Comparison of ENCODE assay signal across 27 cellular contexts in the genomic region with DNA sequence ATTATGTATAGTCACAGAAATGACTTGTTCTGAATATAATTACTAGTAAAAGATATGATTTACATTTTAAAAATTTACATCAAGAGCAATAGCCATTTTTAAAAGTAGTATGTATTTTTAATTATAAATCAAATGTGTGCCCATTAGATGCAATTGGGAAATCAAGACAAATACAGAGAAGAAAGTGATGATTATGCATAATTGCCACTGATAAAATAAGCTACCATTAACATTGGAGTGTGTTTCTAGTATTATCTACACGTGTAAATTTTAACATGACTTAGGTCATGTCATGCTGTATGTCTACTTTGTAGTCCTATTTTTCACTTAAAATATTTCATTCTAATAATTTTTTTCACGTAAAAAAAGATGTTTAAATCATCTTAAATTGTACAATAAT. TPM values are rescaled to one million over a fixed set of nuclear protein-coding genes. Genes with fewer than 3 reads are reported as not detected.
"Had no signal": no experiment of that assay in that cellular context is flagged by ENCODE, and none has a peak within 500 bp of the region (broad histone marks: within the 10 kb centered on the region; RNA-seq: fewer than 3 reads in every experiment).

No MANE protein-coding gene starts in this region.

- DNase-seq: stimulated activated CD4-positive, alpha-beta T cell treated with anti-CD3 and anti-CD28 coated beads, Interleukin-2, amount 100 ng/mL, for 48 hours; stimulated activated CD4-positive, alpha-beta T cell treated with anti-CD3 and anti-CD28 coated beads, Interleukin-4, amount 100 ng/mL, for 1 hour; stimulated activated CD4-positive, alpha-beta T cell treated with anti-CD3 and anti-CD28 coated beads, Interleukin-4, amount 100 ng/mL, for 24 hours; stimulated activated CD4-positive, alpha-beta T cell treated with anti-CD3 and anti-CD28 coated beads, Interleukin-4, amount 100 ng/mL, for 4 hours; stimulated activated CD8-positive, alpha-beta memory T cell treated with anti-CD3 and anti-CD28 coated beads, Interleukin-4, amount 100 ng/mL, for 48 hours; stimulated activated naive B cell treated with anti-CD40 and anti-IgM and Interleukin-4, amounts not matched to agents 10 μg/mL and 1 μg/mL and 100 μg/mL, for 72 hours; stimulated activated naive CD4-positive, alpha-beta T cell; stimulated activated naive CD4-positive, alpha-beta T cell treated with Interleukin-2 at 50 U/mL for 16 hours; stimulated activated naive CD8-positive, alpha-beta T cell treated with anti-CD3 and anti-CD28 coated beads, Interleukin-15, amount 100 ng/mL, for 72 hours; stimulated activated naive CD8-positive, alpha-beta T cell treated with anti-CD3 and anti-CD28 coated beads, Interleukin-15, Interleukin-2, amounts not matched to agents 100 U/mL and 50 U/mL, for 24 hours; stomach; substantia nigra; testis; thyroid gland; tibial artery; transverse colon; trophoblast cell; upper lobe of left lung; upper lobe of right lung; uterus had no signal

- H3K9me3 ChIP-seq: stomach, suprapubic skin, testis, thoracic aorta, thyroid gland, tibial artery, transverse colon, upper lobe of left lung, upper lobe of right lung, uterus, vagina had no signal

- H3K27me3 ChIP-seq: stomach, suprapubic skin, testis, thyroid gland, tibial artery, tibial nerve, transverse colon, upper lobe of left lung, upper lobe of right lung, uterus, vagina had no signal

- ATAC-seq: stimulated activated effector memory CD8-positive, alpha-beta T cell treated with anti-CD3 and anti-CD28 coated beads, Interleukin-12 subunit alpha, Interleukin-12 subunit beta, amount 100 ng/mL, for 72 hours; stimulated activated memory B cell treated with anti-CD40 and anti-IgM and Interleukin-4, amounts not matched to agents 10 μg/mL and 1 μg/mL and 100 μg/mL, for 72 hours; stimulated activated naive B cell treated with anti-CD40 and anti-IgM and Interleukin-4, amounts not matched to agents 10 μg/mL and 1 μg/mL and 100 μg/mL, for 72 hours; stimulated activated naive CD8-positive, alpha-beta T cell treated with anti-CD3 and anti-CD28 coated beads, Interleukin-15, amount 100 ng/mL, for 72 hours; stimulated activated naive CD8-positive, alpha-beta T cell treated with anti-CD3 and anti-CD28 coated beads, Interleukin-15, Interleukin-2, amounts not matched to agents 100 U/mL and 50 U/mL, for 24 hours; upper lobe of right lung had no signal

- H3K27ac ChIP-seq: stomach, suprapubic skin, testis, thoracic aorta, thyroid gland, tibial artery, tibial nerve, transverse colon, upper lobe of left lung, upper lobe of right lung, uterus, vagina had no signal

- H3K4me1 ChIP-seq: stomach, suprapubic skin, testis, thyroid gland, tibial nerve, transverse colon, upper lobe of left lung, upper lobe of right lung, uterus, vagina had no signal

- H3K4me3 ChIP-seq: stomach, suprapubic skin, testis, thoracic aorta, thyroid gland, tibial artery, tibial nerve, transverse colon, upper lobe of left lung, upper lobe of right lung, uterus, vagina had no signal

- H3K36me3 ChIP-seq: stomach, suprapubic skin, thoracic aorta, thyroid gland, tibial artery, tibial nerve, transverse colon, upper lobe of left lung, upper lobe of right lung, uterus, vagina had no signal

- FAIRE-seq: urothelium cell line had no signal

RNA-seq across cellular contexts. Expression of a gene that starts 22.8 kb away (rescaled TPM):
- total RNA-seq: thoracic aorta, upper lobe of left lung, upper lobe of right lung, vagina had no signal
- polyA plus RNA-seq: stomach had no signal
